Comparison of ENCODE assay signal across 18 cellular contexts in genomic region chr20:37393863-37394542, GRCh38. TPM values are rescaled to one million over a fixed set of nuclear protein-coding genes. Genes with fewer than 3 reads are reported as not detected.
A peak's percentile ranks its signal among the peaks of the same experiment; 100 is the strongest.
DNase-seq lines count a peak whose midpoint lies in the region; ATAC-seq, FAIRE-seq and TF ChIP-seq lines count a peak whose summit lies in the region.
"Had no signal": no experiment of that assay in that cellular context is flagged by ENCODE, and none has a peak within 500 bp of the region (broad histone marks: within the 10 kb centered on the region; RNA-seq: fewer than 3 reads in every experiment).

No MANE protein-coding gene starts in this region.

- H3K9me3 Mint-ChIP-seq in activated CD8-positive, alpha-beta T cell treated with anti-CD3 and anti-CD28 coated beads, Interleukin-2, amount 10 ng/mL, durations not matched to agents 7 days and 5 days (ENCODE audit: insufficient read depth) = no peaks in the 10 kb centered on the region
- no peaks in the 10 kb centered on the region for H3K9me3 Mint-ChIP-seq in activated CD8-positive, alpha-beta T cell treated with anti-CD3 and anti-CD28 coated beads for 36 hours
- no peaks in the 10 kb centered on the region for H3K9me3 Mint-ChIP-seq in WTC11
- H3K9me3 Mint-ChIP-seq in stimulated activated memory B cell treated with anti-CD40 and anti-IgM and Interleukin-4, amounts not matched to agents 10 μg/mL and 1 μg/mL and 100 μg/mL, for 72 hours = no peaks in the 10 kb centered on the region
- H3K9me3 Mint-ChIP-seq in activated CD4-positive, alpha-beta memory T cell treated with anti-CD3 and anti-CD28 coated beads, Interleukin-2, amount 10 ng/mL, durations not matched to agents 7 days and 5 days = no peaks in the 10 kb centered on the region
- H3K9me3 Mint-ChIP-seq: CD8-positive, alpha-beta memory T cell had no signal

- H3K36me3 ChIP-seq in right lobe of liver = no peaks in the 10 kb centered on the region
- peaks cover 0 to 18% of the 10 kb centered on the region in 2 donors for H3K36me3 ChIP-seq in small intestine (ENCODE audit: control insufficient read depth in 2 of 2, insufficient read depth in 2 of 2, low read length in 2 of 2)

- intact Hi-C loops in activated CD8-positive, alpha-beta T cell treated with anti-CD3 and anti-CD28 coated beads for 36 hours (cut with micrococcal nuclease) = no loop called here
- intact Hi-C loops in right lobe of liver (cut with DNase I) = loop anchor here (5.0 to 10.0 kb wide), 2 partner anchors 131 to 133 kb away; partner anchors contain the start of genes BLCAP (in 2 of the 2) and NNAT (in 1 of the 2)

- H3K27me3 ChIP-seq in right lobe of liver = no peaks in the 10 kb centered on the region
- H3K27me3 ChIP-seq in small intestine (ENCODE audit: control insufficient read depth in 2 of 2, insufficient read depth in 2 of 2, low read length in 2 of 2) = no peaks in the 10 kb centered on the region
- H3K27me3 ChIP-seq: brain microvascular endothelial cell, upper lobe of left lung had no signal

- H3K4me3 ChIP-seq in right lobe of liver (no peak overlapping the region), small intestine (ENCODE audit: low read depth in 1 of 2, low read length in 2 of 2) (no peak overlapping the region)
- H3K4me3 ChIP-seq: upper lobe of left lung had no signal

- CTCF ChIA-PET in activated CD8-positive, alpha-beta T cell treated with anti-CD3 and anti-CD28 coated beads, Interleukin-2, amount 10 ng/mL, durations not matched to agents 7 days and 5 days (lab: Charles Lee) = no interaction called here
- CTCF ChIA-PET in activated CD8-positive, alpha-beta T cell treated with anti-CD3 and anti-CD28 coated beads for 36 hours (lab: Charles Lee) = no interaction called here
- CTCF ChIA-PET in WTC11 (lab: Charles Lee) = interaction anchor here (1.1 to 1.8 kb wide), 3 partner anchors 10 to 109 kb away, joined by 3 to 6 read pairs (median 3); no protein-coding TSS in a partner anchor
- CTCF ChIA-PET in activated CD4-positive, alpha-beta memory T cell treated with anti-CD3 and anti-CD28 coated beads, Interleukin-2, amount 10 ng/mL, durations not matched to agents 7 days and 5 days (lab: Charles Lee) = no interaction called here

- H3K27ac Mint-ChIP-seq in activated CD8-positive, alpha-beta T cell treated with anti-CD3 and anti-CD28 coated beads, Interleukin-2, amount 10 ng/mL, durations not matched to agents 7 days and 5 days = peak overlapping the region; percentile 40
- H3K27ac Mint-ChIP-seq in activated CD8-positive, alpha-beta T cell treated with anti-CD3 and anti-CD28 coated beads for 36 hours = no peak overlapping the region
- H3K27ac Mint-ChIP-seq in WTC11 = peak overlapping the region; percentile 89
- peak overlapping the region; percentile 37 for H3K27ac Mint-ChIP-seq in stimulated activated memory B cell treated with anti-CD40 and anti-IgM and Interleukin-4, amounts not matched to agents 10 μg/mL and 1 μg/mL and 100 μg/mL, for 72 hours
- no peak overlapping the region for H3K27ac Mint-ChIP-seq in activated CD4-positive, alpha-beta memory T cell treated with anti-CD3 and anti-CD28 coated beads, Interleukin-2, amount 10 ng/mL, durations not matched to agents 7 days and 5 days
- H3K27ac Mint-ChIP-seq: activated naive CD8-positive, alpha-beta T cell had no signal

- TF ChIP-seq CTCF in activated CD8-positive, alpha-beta T cell treated with anti-CD3 and anti-CD28 coated beads for 36 hours (IDR thresholded peaks at IDR 0.05) = no peak
- TF ChIP-seq CTCF in WTC11 (IDR thresholded peaks at IDR 0.05) (no peak), right lobe of liver (IDR thresholded peaks at IDR 0.05) (no peak)

- ATAC-seq in activated CD8-positive, alpha-beta T cell treated with anti-CD3 and anti-CD28 coated beads, Interleukin-2, amount 10 ng/mL, durations not matched to agents 7 days and 5 days = no peak
- ATAC-seq in activated CD8-positive, alpha-beta T cell treated with anti-CD3 and anti-CD28 coated beads for 36 hours = no peak
- ATAC-seq in WTC11 (no peak), right lobe of liver (peak in 1 of 4 donors; percentile 3)
- ATAC-seq in stimulated activated memory B cell treated with anti-CD40 and anti-IgM and Interleukin-4, amounts not matched to agents 10 μg/mL and 1 μg/mL and 100 μg/mL, for 72 hours = no peak

- H3K9me3 ChIP-seq in right lobe of liver (no peaks in the 10 kb centered on the region), small intestine (ENCODE audit: control insufficient read depth, low read depth) (no peaks in the 10 kb centered on the region)
- H3K9me3 ChIP-seq: upper lobe of left lung had no signal

- no peaks in the 10 kb centered on the region for H3K27me3 Mint-ChIP-seq in activated CD8-positive, alpha-beta T cell treated with anti-CD3 and anti-CD28 coated beads, Interleukin-2, amount 10 ng/mL, durations not matched to agents 7 days and 5 days (ENCODE audit: low read depth)
- no peaks in the 10 kb centered on the region for H3K27me3 Mint-ChIP-seq in activated CD8-positive, alpha-beta T cell treated with anti-CD3 and anti-CD28 coated beads for 36 hours
- no peaks in the 10 kb centered on the region for H3K27me3 Mint-ChIP-seq in WTC11 (ENCODE audit: low read depth)
- no peaks in the 10 kb centered on the region for H3K27me3 Mint-ChIP-seq in stimulated activated memory B cell treated with anti-CD40 and anti-IgM and Interleukin-4, amounts not matched to agents 10 μg/mL and 1 μg/mL and 100 μg/mL, for 72 hours
- no peaks in the 10 kb centered on the region for H3K27me3 Mint-ChIP-seq in activated CD4-positive, alpha-beta memory T cell treated with anti-CD3 and anti-CD28 coated beads, Interleukin-2, amount 10 ng/mL, durations not matched to agents 7 days and 5 days
- H3K27me3 Mint-ChIP-seq: activated naive CD8-positive, alpha-beta T cell had no signal

- H3K4me1 ChIP-seq in right lobe of liver = peaks cover 0 to 15% (median 0%) of the 10 kb centered on the region in 4 donors
- H3K4me1 ChIP-seq in small intestine (ENCODE audit: control insufficient read depth in 2 of 2, insufficient read depth in 1 of 2, low read depth in 1 of 2, low read length in 1 of 2) = no peaks in the 10 kb centered on the region
- H3K4me1 ChIP-seq: upper lobe of left lung had no signal

- 88% methylated on average over 14 of the region's 22 CpGs for WGBS in right lobe of liver (ENCODE audit: insufficient coverage, low coverage, low lambda C conversion rate, missing lambda C conversion rate)
- 91 to 93% (median 93%) methylated on average over 22 of the region's 22 CpGs for WGBS in small intestine, 3 donors

- no peak overlapping the region for H3K4me3 Mint-ChIP-seq in activated CD8-positive, alpha-beta T cell treated with anti-CD3 and anti-CD28 coated beads, Interleukin-2, amount 10 ng/mL, durations not matched to agents 7 days and 5 days
- H3K4me3 Mint-ChIP-seq in activated CD8-positive, alpha-beta T cell treated with anti-CD3 and anti-CD28 coated beads for 36 hours = no peak overlapping the region
- H3K4me3 Mint-ChIP-seq in WTC11 = no peak overlapping the region; the same call in 1 of the 2 replicates
- H3K4me3 Mint-ChIP-seq in stimulated activated memory B cell treated with anti-CD40 and anti-IgM and Interleukin-4, amounts not matched to agents 10 μg/mL and 1 μg/mL and 100 μg/mL, for 72 hours = no peak overlapping the region
- H3K4me3 Mint-ChIP-seq in activated CD4-positive, alpha-beta memory T cell treated with anti-CD3 and anti-CD28 coated beads, Interleukin-2, amount 10 ng/mL, durations not matched to agents 7 days and 5 days = no peak overlapping the region
- H3K4me3 Mint-ChIP-seq: activated naive CD8-positive, alpha-beta T cell; CD8-positive, alpha-beta memory T cell had no signal

- no peaks in the 10 kb centered on the region for H3K36me3 Mint-ChIP-seq in activated CD8-positive, alpha-beta T cell treated with anti-CD3 and anti-CD28 coated beads, Interleukin-2, amount 10 ng/mL, durations not matched to agents 7 days and 5 days (ENCODE audit: low read depth)
- H3K36me3 Mint-ChIP-seq in activated CD8-positive, alpha-beta T cell treated with anti-CD3 and anti-CD28 coated beads for 36 hours (ENCODE audit: low read depth) = no peaks in the 10 kb centered on the region
- peaks cover 4% of the 10 kb centered on the region for H3K36me3 Mint-ChIP-seq in WTC11
- peaks cover 57% of the 10 kb centered on the region for H3K36me3 Mint-ChIP-seq in stimulated activated memory B cell treated with anti-CD40 and anti-IgM and Interleukin-4, amounts not matched to agents 10 μg/mL and 1 μg/mL and 100 μg/mL, for 72 hours
- no peaks in the 10 kb centered on the region for H3K36me3 Mint-ChIP-seq in activated CD4-positive, alpha-beta memory T cell treated with anti-CD3 and anti-CD28 coated beads, Interleukin-2, amount 10 ng/mL, durations not matched to agents 7 days and 5 days (ENCODE audit: low read depth)
- H3K36me3 Mint-ChIP-seq: activated naive CD8-positive, alpha-beta T cell; CD8-positive, alpha-beta memory T cell had no signal

- FAIRE-seq in small intestine (lab: Jason Lieb, UNC) = no peak

- TF ChIP-seq POLR2A in right lobe of liver (IDR thresholded peaks at IDR 0.05) = no peak

- POLR2A ChIA-PET in activated CD8-positive, alpha-beta T cell treated with anti-CD3 and anti-CD28 coated beads, Interleukin-2, amount 10 ng/mL, durations not matched to agents 7 days and 5 days (lab: Charles Lee) = no interaction called here
- POLR2A ChIA-PET in activated CD8-positive, alpha-beta T cell treated with anti-CD3 and anti-CD28 coated beads for 36 hours (lab: Charles Lee) = no interaction called here
- POLR2A ChIA-PET in WTC11 (lab: Charles Lee) = no interaction called here
- POLR2A ChIA-PET in activated CD4-positive, alpha-beta memory T cell treated with anti-CD3 and anti-CD28 coated beads, Interleukin-2, amount 10 ng/mL, durations not matched to agents 7 days and 5 days (lab: Charles Lee) = no interaction called here

- H3K4me1 Mint-ChIP-seq in activated CD8-positive, alpha-beta T cell treated with anti-CD3 and anti-CD28 coated beads, Interleukin-2, amount 10 ng/mL, durations not matched to agents 7 days and 5 days (ENCODE audit: low read depth) = no peaks in the 10 kb centered on the region
- no peaks in the 10 kb centered on the region for H3K4me1 Mint-ChIP-seq in activated CD8-positive, alpha-beta T cell treated with anti-CD3 and anti-CD28 coated beads for 36 hours (ENCODE audit: low read depth)
- peaks cover 33% of the 10 kb centered on the region for H3K4me1 Mint-ChIP-seq in WTC11
- no peaks in the 10 kb centered on the region for H3K4me1 Mint-ChIP-seq in stimulated activated memory B cell treated with anti-CD40 and anti-IgM and Interleukin-4, amounts not matched to agents 10 μg/mL and 1 μg/mL and 100 μg/mL, for 72 hours
- no peaks in the 10 kb centered on the region for H3K4me1 Mint-ChIP-seq in activated CD4-positive, alpha-beta memory T cell treated with anti-CD3 and anti-CD28 coated beads, Interleukin-2, amount 10 ng/mL, durations not matched to agents 7 days and 5 days
- H3K4me1 Mint-ChIP-seq: CD8-positive, alpha-beta memory T cell had no signal

- no peak for DNase-seq in activated CD8-positive, alpha-beta T cell treated with anti-CD3 and anti-CD28 coated beads, Interleukin-2, amount 10 ng/mL, durations not matched to agents 7 days and 5 days
- no peak for DNase-seq in activated CD8-positive, alpha-beta T cell treated with anti-CD3 and anti-CD28 coated beads for 36 hours
- DNase-seq in WTC11 (ENCODE audit: low spot score) = peak; percentile 12
- DNase-seq in right lobe of liver = peak in 2 of 3 donors; percentile 19 to 53
- DNase-seq in central memory CD4-positive, alpha-beta T cell = no peak
- no peak for DNase-seq in small intestine
- DNase-seq in activated CD4-positive, alpha-beta memory T cell treated with anti-CD3 and anti-CD28 coated beads, Interleukin-2, amount 10 ng/mL, durations not matched to agents 7 days and 5 days = no peak
- DNase-seq: activated CD4-positive, alpha-beta T cell treated with anti-CD3 and anti-CD28 coated beads for 1 hour; brain microvascular endothelial cell; CD8-positive, alpha-beta memory T cell; effector CD4-positive, alpha-beta T cell; NCI-H1436 treated with DMSO at 0.1 percent for 48 hours; SIG-M5; stimulated activated naive CD4-positive, alpha-beta T cell treated with Interleukin-2 at 50 U/mL for 16 hours; upper lobe of left lung had no signal

- H3K27ac ChIP-seq in right lobe of liver (no peak overlapping the region), small intestine (ENCODE audit: low read depth in 1 of 2, low read length in 1 of 2) (no peak overlapping the region)
- H3K27ac ChIP-seq: brain microvascular endothelial cell, KMS-11, upper lobe of left lung had no signal

RNA-seq across cellular contexts. Expression of gene SRC, which starts 48.1 kb away (rescaled TPM):
- 1 to 10 TPM; 3.2 to 6.5 TPM for total RNA-seq in activated CD8-positive, alpha-beta T cell treated with anti-CD3 and anti-CD28 coated beads, Interleukin-2, amount 10 ng/mL, durations not matched to agents 7 days and 5 days
- 1 to 10 TPM in 1 of 2 experiments, under 1 TPM in 1; 0.88 to 2.4 TPM for total RNA-seq in activated CD8-positive, alpha-beta T cell treated with anti-CD3 and anti-CD28 coated beads for 36 hours
- total RNA-seq in WTC11 (2021) = 27.4 to 33.3 TPM (median 30.4 TPM) in 3 replicates
- total RNA-seq in right lobe of liver = 10 to 100 TPM in 4 of 6 experiments, 1 to 10 TPM in 2; 3.1 to 17.3 (median 11.2) TPM
- polyA plus RNA-seq in small intestine = 100 to 1,000 TPM in 1 of 3 donors, 10 to 100 TPM in 2; 70.8 to 107 (median 83.6) TPM
- total RNA-seq in activated CD4-positive, alpha-beta memory T cell treated with anti-CD3 and anti-CD28 coated beads, Interleukin-2, amount 10 ng/mL, durations not matched to agents 7 days and 5 days = 1 to 10 TPM; 2.6 to 2.7 TPM

Comparison
In these comparisons a context has a peak if more than half of its experiments do, and no peak if none do; other contexts are left out.
1. H3K27ac Mint-ChIP-seq: peak in activated CD8-positive, alpha-beta T cell treated with anti-CD3 and anti-CD28 coated beads, Interleukin-2, amount 10 ng/mL, durations not matched to agents 7 days and 5 days (single experiment), WTC11 (single experiment) and stimulated activated memory B cell treated with anti-CD40 and anti-IgM and Interleukin-4, amounts not matched to agents 10 μg/mL and 1 μg/mL and 100 μg/mL, for 72 hours (single experiment); none in activated CD8-positive, alpha-beta T cell treated with anti-CD3 and anti-CD28 coated beads for 36 hours (single experiment) and activated CD4-positive, alpha-beta memory T cell treated with anti-CD3 and anti-CD28 coated beads, Interleukin-2, amount 10 ng/mL, durations not matched to agents 7 days and 5 days (single experiment).
2. DNase-seq: peak in WTC11 (single experiment) and right lobe of liver (2 of 3); none in activated CD8-positive, alpha-beta T cell treated with anti-CD3 and anti-CD28 coated beads, Interleukin-2, amount 10 ng/mL, durations not matched to agents 7 days and 5 days (single experiment), activated CD8-positive, alpha-beta T cell treated with anti-CD3 and anti-CD28 coated beads for 36 hours (single experiment), central memory CD4-positive, alpha-beta T cell (single experiment), small intestine (single experiment) and activated CD4-positive, alpha-beta memory T cell treated with anti-CD3 and anti-CD28 coated beads, Interleukin-2, amount 10 ng/mL, durations not matched to agents 7 days and 5 days (single experiment).